ENCODE assay signal across 8 cellular contexts in genomic region chr6:129683606-129684322, GRCh38. TPM values are rescaled to one million over a fixed set of nuclear protein-coding genes. Genes with fewer than 3 reads are reported as not detected.
DNase-seq lines count a peak whose midpoint lies in the region; ATAC-seq and TF ChIP-seq lines count a peak whose summit lies in the region.

No MANE protein-coding gene starts in this region.

- H3K27ac Mint-ChIP-seq in T-cell: peak overlapping the region; percentile 74 to 81

- no peaks in the 10 kb centered on the region for H3K36me3 Mint-ChIP-seq in T-cell

- in situ Hi-C loops in astrocyte of the spinal cord (cut with HindIII; ENCODE audit: low sequenced_read_pairs): no loop called here

- H3K4me3 ChIP-seq in HL-60 (replicated peaks; ENCODE audit: insufficient read depth, low read length) (no peak overlapping the region), astrocyte of the spinal cord (ENCODE audit: low read depth, low read length) (no peak overlapping the region)

- CTCF ChIA-PET in T-cell (lab: Charles Lee): interaction anchor here (0.6 to 1.6 kb wide), 13 partner anchors 8 to 338 kb away, joined by 3 to 6 read pairs (median 4); partner anchors contain the start of gene ARHGAP18 (in 1 of the 2)

- ATAC-seq in GM19468 (IDR thresholded peaks at IDR 0.05; ENCODE audit: extremely low read depth, unreplicated experiment) (peak; percentile 98), T-cell (replicated peaks in 1 of 4) (peak; percentile 91 to 92 (median 92))

- POLR2A ChIA-PET in T-cell (lab: Charles Lee): interaction anchor here in 1 of 2 donors (0.5 to 1.7 kb wide), 3 partner anchors 11 to 27 kb away, joined by 3 read pairs; partner anchors contain the start of gene ARHGAP18

- peak overlapping the region; percentile 78 for H3K27ac ChIP-seq in HL-60 (replicated peaks)

- peaks cover 45 to 59% (median 50%) of the 10 kb centered on the region in 3 donors for H3K4me1 Mint-ChIP-seq in T-cell

- no peaks in the 10 kb centered on the region for H3K9me3 Mint-ChIP-seq in T-cell

- H3K27me3 ChIP-seq in HL-60 (ENCODE audit: insufficient read depth, poor library complexity, severe bottlenecking): no peaks in the 10 kb centered on the region

- TF ChIP-seq CTCF in HL-60 (IDR thresholded peaks at IDR 0.05; ENCODE audit: insufficient read depth, low read length): no peak
- TF ChIP-seq CTCF in astrocyte of the spinal cord (IDR thresholded peaks at IDR 0.05; ENCODE audit: low read depth, low read length): no peak

- no peaks in the 10 kb centered on the region for H3K27me3 Mint-ChIP-seq in T-cell

- peak; percentile 64 for DNase-seq in CMK (ENCODE audit: low read depth)
- DNase-seq in HL-60 (ENCODE audit: low read depth in 1 of 2, low spot score in 1 of 2): peak; percentile 85 to 92
- DNase-seq in T-cell: peak; percentile 25 to 67 (median 48)
- DNase-seq in astrocyte of the spinal cord (ENCODE audit: low read depth, low spot score): peak; percentile 99
- DNase-seq in iris pigment epithelial cell (ENCODE audit: low read depth): peak; percentile 100
- DNase-seq in stimulated activated CD4-positive, alpha-beta T cell treated with anti-CD3 and anti-CD28 coated beads, Interleukin-1b, Interleukin-23, amount 100 ng/mL, for 4 hours (ENCODE audit: low read depth in 2 of 2): peak; percentile 31 to 51
- DNase-seq in NCI-H1048 (lab: John Stamatoyannopoulos, UW): no peak

- H3K4me3 Mint-ChIP-seq in T-cell: peak overlapping the region in 2 of 3 donors; percentile 7 to 32

RNA-seq across cellular contexts. Expression of gene ARHGAP18, which starts 26.2 kb away (rescaled TPM):
- 1 to 10 TPM; 3.6 to 4.3 (median 4.0) TPM for total RNA-seq in T-cell
